9 cellular contexts compared by ENCODE assay signal in the genomic region with DNA sequence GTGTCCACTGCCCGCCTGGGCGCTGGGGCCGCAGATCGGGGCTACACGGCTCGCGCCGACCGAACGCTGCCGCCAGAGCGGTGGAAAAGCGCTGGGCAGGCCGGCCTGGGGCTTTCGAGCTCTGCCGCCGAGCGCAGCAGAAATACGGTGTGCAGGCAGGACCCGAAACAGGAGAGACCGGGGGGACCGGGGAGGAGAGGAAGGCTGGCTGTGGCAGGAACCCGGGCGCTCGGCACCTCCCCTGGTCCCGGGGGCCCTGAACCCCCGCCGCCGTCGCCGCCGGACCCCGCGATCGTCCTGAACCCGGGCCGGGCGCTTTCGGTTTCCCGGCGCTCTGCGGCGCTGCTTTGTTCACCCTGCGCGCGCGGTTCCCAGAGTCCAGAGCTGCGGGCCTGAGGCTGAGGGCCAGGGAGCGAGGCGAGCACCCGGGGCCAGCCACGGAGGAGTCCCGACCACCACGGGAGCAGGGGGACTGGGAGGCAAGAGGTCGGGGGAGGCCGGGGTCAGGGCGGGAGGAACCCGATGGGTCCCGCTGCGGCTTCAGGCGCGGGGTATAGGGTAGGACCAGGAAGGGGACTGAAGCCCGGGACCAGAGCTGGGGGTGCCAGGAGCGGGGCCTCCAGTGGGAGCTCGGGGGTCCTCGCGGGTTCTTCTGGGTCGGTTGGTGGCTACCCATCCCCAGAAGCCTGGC. TPM values are rescaled to one million over a fixed set of nuclear protein-coding genes. Genes with fewer than 3 reads are reported as not detected.
DNase-seq lines count a peak whose midpoint lies in the region; ATAC-seq, FAIRE-seq and TF ChIP-seq lines count a peak whose summit lies in the region.
"Had no signal": no experiment of that assay in that cellular context is flagged by ENCODE, and none has a peak within 500 bp of the region (broad histone marks: within the 10 kb centered on the region; RNA-seq: fewer than 3 reads in every experiment).

No MANE protein-coding gene starts in this region.

- peak; percentile 75 for DNase-seq in NCI-H748 (lab: John Stamatoyannopoulos, UW; ENCODE audit: unreplicated experiment)
- DNase-seq in NCI-H748 treated with DMSO at 0.1 percent for 48 hours (lab: John Stamatoyannopoulos, UW) = no peak
- no peak for DNase-seq in esophagus muscularis mucosa (ENCODE audit: extremely low spot score)
- DNase-seq in urothelium cell line (ENCODE audit: low spot score) = peak; percentile 30
- no peak for DNase-seq in dedifferentiated amniotic fluid mesenchymal stem cell (ENCODE audit: extremely low spot score)
- DNase-seq: hippocampal formation had no signal

- no peak for TF ChIP-seq CTCF in esophagus muscularis mucosa (IDR thresholded peaks at IDR 0.05)

- H3K4me3 ChIP-seq in esophagus muscularis mucosa = peak overlapping the region; percentile 50 to 62 (median 55)
- peak overlapping the region; percentile 45 for H3K4me3 ChIP-seq in mesodermal cell (ENCODE audit: extremely low read depth, insufficient read depth, low read length, poor library complexity, severe bottlenecking)

- intact Hi-C loops in esophagus muscularis mucosa (cut with DNase I) = no loop called here

- H3K36me3 ChIP-seq in esophagus muscularis mucosa (no peaks in the 10 kb centered on the region), mesodermal cell (ENCODE audit: control insufficient read depth, insufficient read depth, low read length) (peaks cover 4% of the 10 kb centered on the region)

- H3K27me3 ChIP-seq in esophagus muscularis mucosa = peaks cover 0 to 96% (median 45%) of the 10 kb centered on the region in 4 donors

- H3K9me3 ChIP-seq in esophagus muscularis mucosa (peaks cover 0 to 6% (median 0%) of the 10 kb centered on the region in 4 donors), mesodermal cell (ENCODE audit: control insufficient read depth, low read length) (no peaks in the 10 kb centered on the region)

- TF ChIP-seq POLR2A in esophagus muscularis mucosa (IDR thresholded peaks at IDR 0.05; ENCODE audit: low read depth) = no peak

- H3K27ac ChIP-seq in esophagus muscularis mucosa (replicated peaks in 1 of 4) (no peak overlapping the region), mesodermal cell (ENCODE audit: low read depth, low read length, severe bottlenecking) (no peak overlapping the region)

- no peak for TF ChIP-seq EP300 in esophagus muscularis mucosa (IDR thresholded peaks at IDR 0.05)

- no peak for FAIRE-seq in urothelium cell line (lab: Jason Lieb, UNC)

- WGBS in esophagus muscularis mucosa = 2% methylated on average over 24 of the region's 68 CpGs
- WGBS in mesodermal cell (ENCODE audit: insufficient coverage in 2 of 2), 2 experiments = 2 to 3% methylated on average over 33 to 43 of the region's 68 CpGs

- H3K4me1 ChIP-seq in esophagus muscularis mucosa (peaks cover 7 to 21% (median 18%) of the 10 kb centered on the region in 4 donors), mesodermal cell (ENCODE audit: control insufficient read depth, insufficient read depth, low read length, poor library complexity, severe bottlenecking) (peaks cover 5% of the 10 kb centered on the region)

- ATAC-seq in GM21576 (IDR thresholded peaks at IDR 0.05; ENCODE audit: unreplicated experiment) = no peak
- no peak for ATAC-seq in HG03108 (IDR thresholded peaks at IDR 0.05; ENCODE audit: unreplicated experiment)

RNA-seq across cellular contexts. Expression of a gene that starts 12.0 kb away (rescaled TPM):
- under 1 TPM in 2 of 4 donors, not detected in 2; 0.17 to 0.26 TPM for total RNA-seq in esophagus muscularis mucosa
- polyA plus RNA-seq in mesodermal cell (2013, experiment 1 of 2) = 8.4 TPM
- polyA plus RNA-seq in mesodermal cell (2013, experiment 2 of 2) = 10.7 TPM

Comparison
In these comparisons a context has a peak if more than half of its experiments do, and no peak if none do; other contexts are left out.
1. DNase-seq: peak in NCI-H748 (single experiment) and urothelium cell line (single experiment); none in NCI-H748 treated with DMSO at 0.1 percent for 48 hours (single experiment), esophagus muscularis mucosa (single experiment) and dedifferentiated amniotic fluid mesenchymal stem cell (single experiment).